20 cellular contexts compared by ENCODE assay signal in the genomic region with DNA sequence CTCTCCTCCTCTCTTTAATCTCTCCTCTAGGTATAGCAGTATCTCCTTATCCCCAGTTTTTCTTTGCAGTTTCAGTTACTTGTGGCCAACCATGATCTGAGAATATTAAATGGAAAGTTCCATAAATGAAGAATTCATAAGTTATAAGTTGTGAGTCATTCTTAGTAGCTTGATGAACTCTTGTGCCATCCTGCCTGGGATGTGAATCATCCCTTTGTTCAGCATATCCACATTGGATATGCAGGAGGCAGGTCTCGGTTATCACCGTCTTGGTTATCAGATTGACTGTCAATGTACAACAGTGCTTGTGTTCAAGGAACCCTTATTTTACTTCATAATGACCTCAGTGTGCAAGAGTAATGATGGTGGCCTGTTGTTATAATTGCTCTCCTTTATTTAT.
DNase-seq lines count a peak whose midpoint lies in the region; ATAC-seq and TF ChIP-seq lines count a peak whose summit lies in the region.
"Had no signal": no experiment of that assay in that cellular context is flagged by ENCODE, and none has a peak within 500 bp of the region (broad histone marks: within the 10 kb centered on the region; RNA-seq: fewer than 3 reads in every experiment).

No MANE protein-coding gene starts in this region.

- H3K27me3 Mint-ChIP-seq in type B pancreatic cell: no peaks in the 10 kb centered on the region
- H3K27me3 Mint-ChIP-seq: activated naive CD8-positive, alpha-beta T cell treated with anti-CD3 and anti-CD28 coated beads, Interleukin-2, amount 50 U/mL, for 24 hours had no signal

- H3K9me3 ChIP-seq in PC-3 (ENCODE audit: low read length) (no peaks in the 10 kb centered on the region), trophoblast cell (ENCODE audit: insufficient read depth, low read depth, low read length) (no peaks in the 10 kb centered on the region)
- H3K9me3 ChIP-seq: BE2C, lower lobe of right lung had no signal

- WGBS in trophoblast cell (ENCODE audit: extremely low coverage, insufficient coverage, insufficient read length): no CpG with 5 or more reads among the region's 2 CpGs

- no peak overlapping the region for H4K91ac ChIP-seq in trophoblast cell (ENCODE audit: low read depth, low read length)

- TF ChIP-seq CTCF in PC-3 (conservative IDR thresholded peaks at IDR 0.05; ENCODE audit: low read depth, low read length): no peak
- no peak for TF ChIP-seq CTCF in type B pancreatic cell (conservative IDR thresholded peaks at IDR 0.05)

- H4K12ac ChIP-seq in trophoblast cell (ENCODE audit: low read depth, low read length): no peak overlapping the region

- H3K27ac ChIP-seq in PC-3 (ENCODE audit: low read length) (0 out of 2 replicates have a peak overlapping the region, but pooled peaks have one; percentile 19), epithelial cell of prostate (no peak overlapping the region), trophoblast cell (ENCODE audit: low read depth, low read length) (no peak overlapping the region)
- H3K27ac ChIP-seq: lower lobe of right lung, right atrium auricular region, SK-N-MC had no signal

- H3K4ac ChIP-seq in trophoblast cell (ENCODE audit: low read depth, low read length): no peak overlapping the region

- no peak overlapping the region for H3K23ac ChIP-seq in trophoblast cell (ENCODE audit: low read length)

- no TSS peak for BruUV-seq in PC-3 (replicated peaks; lab: Mats Ljungman, UMichigan)

- no peak overlapping the region for H4K8ac ChIP-seq in trophoblast cell (ENCODE audit: low read depth, low read length)

- H3K9me2 ChIP-seq in PC-3 (replicated peaks; ENCODE audit: low read length): no peaks in the 10 kb centered on the region

- no peaks in the 10 kb centered on the region for H3F3A ChIP-seq in PC-3 (ENCODE audit: low read length, unreplicated experiment)

- ATAC-seq in PC-3 (peak; percentile 99), GM18867 (IDR thresholded peaks at IDR 0.05; ENCODE audit: unreplicated experiment) (no peak), HG03342 (IDR thresholded peaks at IDR 0.05; ENCODE audit: unreplicated experiment) (no peak)
- ATAC-seq: activated naive CD8-positive, alpha-beta T cell treated with anti-CD3 and anti-CD28 coated beads, Interleukin-2, amount 50 U/mL, for 24 hours; lower lobe of right lung had no signal

- peaks cover 6% of the 10 kb centered on the region for H3K4me1 Mint-ChIP-seq in type B pancreatic cell (ENCODE audit: unreplicated experiment)

- H3K79me2 ChIP-seq in PC-3 (ENCODE audit: low read length) (no peaks in the 10 kb centered on the region), trophoblast cell (ENCODE audit: control insufficient read depth, insufficient read depth, low read length, poor library complexity) (no peaks in the 10 kb centered on the region)

- no peak overlapping the region for H2BK5ac ChIP-seq in trophoblast cell (ENCODE audit: low read depth, low read length, poor library complexity)

- H3K27me3 ChIP-seq in PC-3 (ENCODE audit: low read length): no peaks in the 10 kb centered on the region
- H3K27me3 ChIP-seq in trophoblast cell (ENCODE audit: insufficient read depth, low read length): no peaks in the 10 kb centered on the region
- H3K27me3 ChIP-seq: BE2C, right atrium auricular region had no signal

- peaks cover 19% of the 10 kb centered on the region for H3K36me3 Mint-ChIP-seq in type B pancreatic cell

- H3K9me3 Mint-ChIP-seq in type B pancreatic cell: peaks cover 18% of the 10 kb centered on the region
- H3K9me3 Mint-ChIP-seq: activated T-helper 1 cell treated with anti-CD3 and anti-CD28 coated beads, Interleukin-12 subunit alpha, Interleukin-12 subunit beta, Interleukin-2, Interleukin-4 antibody, amounts not matched to agents 30 ng/mL and 10 ng/mL and 1 ng/mL, durations not matched to agents 14 hours and 24 hours and 36 hours had no signal

- H3K79me1 ChIP-seq in trophoblast cell (ENCODE audit: low read length): no peaks in the 10 kb centered on the region

- H3K27ac Mint-ChIP-seq in type B pancreatic cell: no peak overlapping the region
- H3K27ac Mint-ChIP-seq: activated naive CD8-positive, alpha-beta T cell treated with anti-CD3 and anti-CD28 coated beads, Interleukin-2, amount 50 U/mL, for 24 hours; activated T-helper 1 cell treated with anti-CD3 and anti-CD28 coated beads, Interleukin-12 subunit alpha, Interleukin-12 subunit beta, Interleukin-2, Interleukin-4 antibody, amounts not matched to agents 30 ng/mL and 10 ng/mL and 1 ng/mL, durations not matched to agents 14 hours and 24 hours and 36 hours; nephron had no signal

- H3K14ac ChIP-seq in trophoblast cell (ENCODE audit: low read length): no peak overlapping the region

- CTCF ChIA-PET in PC-3 (lab: Charles Lee): no interaction called here

- H2BK12ac ChIP-seq in trophoblast cell (ENCODE audit: low read length): no peak overlapping the region

- POLR2A ChIA-PET in PC-3 (lab: Charles Lee; ENCODE audit: unreplicated experiment): interaction anchor here (0.6 kb wide), 2 partner anchors 31 to 97 kb away, joined by 3 to 6 read pairs; no protein-coding TSS in a partner anchor

- no peak overlapping the region for H3K18ac ChIP-seq in trophoblast cell (ENCODE audit: low read length)

- H2AFZ ChIP-seq in PC-3 (ENCODE audit: low read length): no peak overlapping the region; the same call in 1 of the 2 replicates
- H2AFZ ChIP-seq in trophoblast cell (ENCODE audit: insufficient read depth, low read length, poor library complexity): no peak overlapping the region

- no peak overlapping the region for H2BK120ac ChIP-seq in trophoblast cell (ENCODE audit: insufficient read depth, low read length, poor library complexity)

- H3K36me3 ChIP-seq in PC-3 (ENCODE audit: low read depth, low read length) (no peaks in the 10 kb centered on the region), trophoblast cell (ENCODE audit: control insufficient read depth in 1 of 2, insufficient read depth in 2 of 2, low read length in 2 of 2) (no peaks in the 10 kb centered on the region)
- H3K36me3 ChIP-seq: BE2C, lower lobe of right lung, right atrium auricular region had no signal

- peaks cover 6% of the 10 kb centered on the region for H3K4me1 ChIP-seq in PC-3 (ENCODE audit: insufficient read depth, low read length)
- no peaks in the 10 kb centered on the region for H3K4me1 ChIP-seq in trophoblast cell (ENCODE audit: control insufficient read depth in 1 of 2, insufficient read depth in 2 of 2, low read length in 2 of 2)
- H3K4me1 ChIP-seq: BE2C, lower lobe of right lung had no signal

- H2AK5ac ChIP-seq in trophoblast cell (ENCODE audit: low read length): no peak overlapping the region

- H3K9ac ChIP-seq in PC-3 (ENCODE audit: low read length) (no peak overlapping the region), trophoblast cell (ENCODE audit: low read length) (no peak overlapping the region)

- DNase-seq in EH (ENCODE audit: low read depth) (peak; percentile 38), PC-3 (peak; percentile 75), epithelial cell of prostate (ENCODE audit: low read depth, low spot score) (peak; percentile 61), trophoblast cell (peak; percentile 30 to 47), NCI-H345 treated with DMSO at 0.1 percent for 48 hours (lab: John Stamatoyannopoulos, UW; ENCODE audit: unreplicated experiment) (no peak), type B pancreatic cell (ENCODE audit: extremely low spot score, unreplicated experiment) (no peak)
- DNase-seq: activated CD4-positive, alpha-beta T cell treated with anti-CD3 and anti-CD28 coated beads, Interleukin-2, amount 50 U/mL, for 4 hours; activated naive CD8-positive, alpha-beta T cell treated with anti-CD3 and anti-CD28 coated beads, Interleukin-2, amount 50 U/mL, for 24 hours; BE2C; DMS 273 treated with DMSO at 0.1 percent for 48 hours; KG1; lower lobe of right lung; NCI-H1417; NCI-H345 had no signal

- H3K4me3 Mint-ChIP-seq in type B pancreatic cell: no peak overlapping the region
- H3K4me3 Mint-ChIP-seq: activated naive CD8-positive, alpha-beta T cell treated with anti-CD3 and anti-CD28 coated beads, Interleukin-2, amount 50 U/mL, for 24 hours; activated T-helper 1 cell treated with anti-CD3 and anti-CD28 coated beads, Interleukin-12 subunit alpha, Interleukin-12 subunit beta, Interleukin-2, Interleukin-4 antibody, amounts not matched to agents 30 ng/mL and 10 ng/mL and 1 ng/mL, durations not matched to agents 14 hours and 24 hours and 36 hours; nephron had no signal

- intact Hi-C loops in PC-3 (cut with micrococcal nuclease): no loop called here

- peak overlapping the region; percentile 47 for H3K4me2 ChIP-seq in PC-3 (ENCODE audit: low read length)
- H3K4me2 ChIP-seq in trophoblast cell (ENCODE audit: low read length): no peak overlapping the region

- no peaks in the 10 kb centered on the region for H4K20me1 ChIP-seq in PC-3 (ENCODE audit: low read length)

- no peak overlapping the region for H3K4me3 ChIP-seq in PC-3 (ENCODE audit: low read length)
- no peak overlapping the region for H3K4me3 ChIP-seq in trophoblast cell (ENCODE audit: low read depth, low read length)
- H3K4me3 ChIP-seq: lower lobe of right lung, right atrium auricular region, SK-N-MC had no signal

Comparison
In these comparisons a context has a peak if more than half of its experiments do, and no peak if none do; other contexts are left out.
1. DNase-seq: peak in EH (single experiment), PC-3 (single experiment), epithelial cell of prostate (single experiment) and trophoblast cell (2 of 2); none in NCI-H345 treated with DMSO at 0.1 percent for 48 hours (single experiment) and type B pancreatic cell (single experiment).